Comparison of ENCODE assay signal across 8 cellular contexts in genomic region chr10:93894516-93895378, GRCh38. TPM values are rescaled to one million over a fixed set of nuclear protein-coding genes. Genes with fewer than 3 reads are reported as not detected.
DNase-seq lines count a peak whose midpoint lies in the region; ATAC-seq and TF ChIP-seq lines count a peak whose summit lies in the region.

No MANE protein-coding gene starts in this region.

- ATAC-seq in Right ventricle myocardium superior (ENCODE audit: poor library complexity): no peak

- H3K4me1 ChIP-seq in right atrium auricular region: peaks cover 0 to 14% of the 10 kb centered on the region in 2 donors
- no peaks in the 10 kb centered on the region for H3K4me1 ChIP-seq in SJCRH30
- H3K4me1 ChIP-seq in neuronal stem cell (ENCODE audit: control insufficient read depth in 2 of 2, insufficient read depth in 1 of 2, low read depth in 1 of 2, low read length in 2 of 2): peaks cover 4 to 8% of the 10 kb centered on the region in 2 donors

- H4K91ac ChIP-seq in neuronal stem cell (ENCODE audit: low read depth, low read length, poor library complexity): no peak overlapping the region

- no CpG with 5 or more reads among the region's 22 CpGs for WGBS in neuronal stem cell (ENCODE audit: extremely low coverage in 2 of 2, insufficient read length in 2 of 2, insufficient replicate concordance in 1 of 2), 2 donors

- peaks cover 2% of the 10 kb centered on the region for H3K79me1 ChIP-seq in neuronal stem cell (ENCODE audit: low read depth, low read length)

- intact Hi-C loops in Right ventricle myocardium superior (cut with DNase I): no loop called here

- peak overlapping the region; percentile 76 for H3K23ac ChIP-seq in neuronal stem cell (ENCODE audit: low read depth, low read length, poor library complexity)

- H2BK15ac ChIP-seq in neuronal stem cell (ENCODE audit: low read length): no peak overlapping the region

- H2BK120ac ChIP-seq in neuronal stem cell (ENCODE audit: low read depth, low read length): no peak overlapping the region

- H2AFZ ChIP-seq in neuronal stem cell (ENCODE audit: low read length): peak overlapping the region; percentile 98

- H4K8ac ChIP-seq in neuronal stem cell (ENCODE audit: low read depth, low read length): no peak overlapping the region

- TF ChIP-seq CTCF in right atrium auricular region (IDR thresholded peaks at IDR 0.05) (no peak), epithelial cell of proximal tubule (conservative IDR thresholded peaks at IDR 0.05; ENCODE audit: low read depth, low read length) (no peak)

- peak overlapping the region; percentile 88 for H3K4me2 ChIP-seq in neuronal stem cell (ENCODE audit: insufficient read depth, low read length, poor library complexity, severe bottlenecking)

- H3K4me3 ChIP-seq in right atrium auricular region (peak overlapping the region; percentile 90 to 92), SJCRH30 (peak overlapping the region; percentile 95), epithelial cell of proximal tubule (ENCODE audit: low read depth, low read length) (peak overlapping the region; percentile 88), neuronal stem cell (ENCODE audit: low read length in 2 of 2) (peak overlapping the region; percentile 87 to 88)

- H3K18ac ChIP-seq in neuronal stem cell (ENCODE audit: low read length): peak overlapping the region; percentile 99

- H3K36me3 ChIP-seq in right atrium auricular region (no peaks in the 10 kb centered on the region), SJCRH30 (no peaks in the 10 kb centered on the region), neuronal stem cell (replicated peaks in 1 of 2; ENCODE audit: control insufficient read depth in 2 of 2, insufficient read depth in 2 of 2, low read length in 2 of 2) (peaks cover 0 to 7% of the 10 kb centered on the region in 2 donors)

- no peak for DNase-seq in right atrium auricular region (ENCODE audit: low spot score)
- no peak for DNase-seq in Right ventricle myocardium superior
- peak; percentile 5 to 17 for DNase-seq in SJCRH30
- no peak for DNase-seq in epithelial cell of proximal tubule (ENCODE audit: low read depth)
- no peak for DNase-seq in neuronal stem cell (ENCODE audit: low spot score)
- DNase-seq in NCI-H524 treated with DMSO at 0.1 percent for 48 hours (lab: John Stamatoyannopoulos, UW): no peak
- DNase-seq in SHP77 treated with DMSO at 0.1 percent for 48 hours (lab: John Stamatoyannopoulos, UW): no peak
- no peak for DNase-seq in AML-193 (lab: John Stamatoyannopoulos, UW)

- no peak overlapping the region for H3K4ac ChIP-seq in neuronal stem cell (ENCODE audit: low read length)

- H3K27ac ChIP-seq in right atrium auricular region (peak overlapping the region; percentile 77 to 79), SJCRH30 (peak overlapping the region; percentile 57; the same call in 1 of the 2 replicates), neuronal stem cell (replicated peaks; ENCODE audit: low read length) (no peak overlapping the region)

- no peak overlapping the region for H2BK12ac ChIP-seq in neuronal stem cell (ENCODE audit: low read length)

- no peaks in the 10 kb centered on the region for H3K9me3 ChIP-seq in right atrium auricular region
- H3K9me3 ChIP-seq in SJCRH30 (replicated peaks): no peaks in the 10 kb centered on the region
- H3K9me3 ChIP-seq in neuronal stem cell (replicated peaks in 1 of 2; ENCODE audit: control insufficient read depth in 2 of 2, insufficient read depth in 1 of 2, low read depth in 1 of 2, low read length in 2 of 2): no peaks in the 10 kb centered on the region

- H3K27me3 ChIP-seq in right atrium auricular region (no peaks in the 10 kb centered on the region), SJCRH30 (no peaks in the 10 kb centered on the region), neuronal stem cell (ENCODE audit: control insufficient read depth in 3 of 3, insufficient read depth in 3 of 3, low read depth in 1 of 3, low read length in 3 of 3) (peaks cover 0 to 29% (median 3%) of the 10 kb centered on the region in 3 experiments)

- no peak overlapping the region for H2AK5ac ChIP-seq in neuronal stem cell (ENCODE audit: low read depth, low read length)

- H3K14ac ChIP-seq in neuronal stem cell (ENCODE audit: low read length): no peak overlapping the region

- H2BK5ac ChIP-seq in neuronal stem cell (ENCODE audit: low read length): peak overlapping the region; percentile 55

- peak overlapping the region; percentile 93 for H3K9ac ChIP-seq in neuronal stem cell (ENCODE audit: low read depth, low read length, poor library complexity)

RNA-seq across cellular contexts. Expression of gene SLC35G1, which starts 1.0 kb away (rescaled TPM):
- 1 to 10 TPM; 3.5 to 5.6 TPM for total RNA-seq in right atrium auricular region
- 1.7 TPM for total RNA-seq in Right ventricle myocardium superior
- total RNA-seq in SJCRH30 (2014; rRNA removed; shearing (Covaris generic)): 9.1 and 9.5 TPM in 2 replicates
- total RNA-seq in epithelial cell of proximal tubule: 4.7 and 6.0 TPM in 2 replicates
- 10.9 TPM for polyA plus RNA-seq in neuronal stem cell (2013, experiment 1 of 2)
- 11.4 TPM for polyA plus RNA-seq in neuronal stem cell (2013, experiment 2 of 2)

Comparison
In these comparisons a context has a peak if more than half of its experiments do, and no peak if none do; other contexts are left out.
1. DNase-seq: peak in SJCRH30 (2 of 2); none in right atrium auricular region (single experiment), Right ventricle myocardium superior (single experiment), epithelial cell of proximal tubule (single experiment), neuronal stem cell (single experiment), NCI-H524 treated with DMSO at 0.1 percent for 48 hours (single experiment), SHP77 treated with DMSO at 0.1 percent for 48 hours (single experiment) and AML-193 (0 of 2).
2. Peak in every context shown above with its lines, with median percentiles within 50 percentile points of each other: H3K4me3 ChIP-seq.